ENCODE assay signal across 9 cellular contexts in the genomic region with DNA sequence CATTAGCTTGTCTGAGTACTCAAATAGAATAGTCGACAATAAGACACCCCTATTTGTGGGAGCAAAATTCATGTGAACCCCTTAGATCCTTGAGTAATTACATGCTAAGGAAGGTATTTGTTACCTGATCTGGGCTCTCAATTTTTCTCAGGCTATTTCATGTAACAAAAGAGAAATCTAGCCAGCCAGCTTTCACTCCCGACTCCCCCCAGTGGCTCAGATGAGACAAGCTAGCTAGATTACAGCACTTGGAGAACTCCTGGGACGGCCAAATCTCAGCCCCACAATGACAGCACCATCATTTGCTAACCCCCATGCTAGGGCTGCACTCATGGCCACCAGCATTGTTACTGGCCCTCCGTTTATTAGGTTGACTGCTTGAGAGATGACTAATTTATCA. TPM values are rescaled to one million over a fixed set of nuclear protein-coding genes. Genes with fewer than 3 reads are reported as not detected.
DNase-seq lines count a peak whose midpoint lies in the region; ATAC-seq and TF ChIP-seq lines count a peak whose summit lies in the region.
"Had no signal": no experiment of that assay in that cellular context is flagged by ENCODE, and none has a peak within 500 bp of the region (broad histone marks: within the 10 kb centered on the region; RNA-seq: fewer than 3 reads in every experiment).

No MANE protein-coding gene starts in this region.

- TF ChIP-seq CTCF in Panc1 (IDR thresholded peaks at IDR 0.05) (peak; percentile 77), foreskin fibroblast (IDR thresholded peaks at IDR 0.05; ENCODE audit: low read depth, low read length) (peak; percentile 78), transverse colon (IDR thresholded peaks at IDR 0.05) (peak in 4 of 5 experiments; percentile 19 to 36 (median 26))

- H3K9me3 ChIP-seq in Panc1 (ENCODE audit: control insufficient read depth, insufficient read depth, low read depth, low read length): no peaks in the 10 kb centered on the region
- no peaks in the 10 kb centered on the region for H3K9me3 ChIP-seq in transverse colon

- H3K36me3 ChIP-seq in Panc1 (ENCODE audit: control insufficient read depth, insufficient read depth, low read length) (no peaks in the 10 kb centered on the region), transverse colon (no peaks in the 10 kb centered on the region)

- POLR2A ChIA-PET in Panc1 (lab: Charles Lee): interaction anchor here (0.7 kb wide), 2 partner anchors 164 to 230 kb away, joined by 3 to 4 read pairs; no protein-coding TSS in a partner anchor

- H3K27me3 ChIP-seq in Panc1 (ENCODE audit: control insufficient read depth, insufficient read depth, low read length) (0 out of 2 replicates have a peak, but pooled peaks cover 5% of the 10 kb centered on the region), transverse colon (peaks cover 4% of the 10 kb centered on the region)

- no peak overlapping the region for H3K27ac ChIP-seq in Panc1 (ENCODE audit: low read length)
- H3K27ac ChIP-seq in transverse colon: no peak overlapping the region

- WGBS in transverse colon (ENCODE audit: low coverage in 1 of 2), 2 donors: 17 to 50% methylated on average over 1 to 4 of the region's 4 CpGs

- in situ Hi-C loops in Panc1 (cut with HindIII; ENCODE audit: low pct_unique_long_range_greater_than_20kb, low sequenced_read_pairs): no loop called here
- in situ Hi-C loops in transverse colon (cut with MboI; ENCODE audit: low pct_ligation_motif_present in 1 of 4, low pct_unique_long_range_greater_than_20kb in 1 of 4, low sequenced_read_pairs in 3 of 4): loop anchor here in 3 of 4 donors (5.0 to 25.0 kb wide), 5 partner anchors 108 to 220 kb away; no protein-coding TSS in a partner anchor

- intact Hi-C loops in Panc1 (cut with micrococcal nuclease; ENCODE audit: unreplicated experiment): loop anchor here (5.0 kb wide), 1 partner anchor 150 kb away; no protein-coding TSS in a partner anchor
- intact Hi-C loops in transverse colon (cut with DNase I; ENCODE audit: low total_unique reads): loop anchor here (10.0 kb wide), 2 partner anchors 98 to 218 kb away; no protein-coding TSS in a partner anchor

- DNase-seq in COLO668 (lab: John Stamatoyannopoulos, UW; ENCODE audit: unreplicated experiment) (peak; percentile 9), HCEC 1CT (peak; percentile 46), Panc1 (ENCODE audit: low read depth, low spot score) (no peak), foreskin fibroblast (peak; percentile 41 to 77), transverse colon (no peak)

- ATAC-seq in Panc1: peak; percentile 64; the same call in 1 of the 2 replicates
- no peak for ATAC-seq in GM21717 (IDR thresholded peaks at IDR 0.05; ENCODE audit: unreplicated experiment)
- ATAC-seq in HG02938 (IDR thresholded peaks at IDR 0.05; ENCODE audit: unreplicated experiment): no peak
- no peak for ATAC-seq in HG03159 (IDR thresholded peaks at IDR 0.05; ENCODE audit: unreplicated experiment)

- H3K4me3 ChIP-seq in Panc1 (ENCODE audit: low read depth in 2 of 2, low read length in 2 of 2) (no peak overlapping the region), foreskin fibroblast (ENCODE audit: low read depth in 1 of 2, low read length in 2 of 2) (no peak overlapping the region), transverse colon (no peak overlapping the region)

- BruUV-seq in Panc1 (replicated peaks; lab: Mats Ljungman, UMichigan): no TSS peak

- TF ChIP-seq POLR2A in transverse colon (IDR thresholded peaks at IDR 0.05): no peak

- H3K4me1 ChIP-seq in Panc1 (ENCODE audit: control insufficient read depth, insufficient read depth, low read length): no peaks in the 10 kb centered on the region
- peaks cover 0 to 3% (median 0%) of the 10 kb centered on the region in 4 donors for H3K4me1 ChIP-seq in transverse colon

- CTCF ChIA-PET in Panc1 (lab: Charles Lee): interaction anchor here (0.6 to 1.7 kb wide), 7 partner anchors 20 to 1493 kb away, joined by 3 to 6 read pairs (median 4); no protein-coding TSS in a partner anchor

- TF ChIP-seq EP300 in transverse colon (IDR thresholded peaks at IDR 0.05; ENCODE audit: low read depth): no peak

RNA-seq across cellular contexts. Expression of gene GLDN, which starts 41.3 kb away (rescaled TPM):
- total RNA-seq in Panc1 (2021; ENCODE audit: unreplicated experiment) (0.57 TPM), transverse colon (1 to 10 TPM in 2 of 4 donors, under 1 TPM in 1, not detected in 1; 0.48 to 3.7 (median 2.6) TPM)
- polyA plus RNA-seq in Panc1 (2012; ENCODE audit: insufficient read length): 0.76 TPM
- polyA plus RNA-seq: IgD-negative memory B cell had no signal

RNA-seq across cellular contexts. Expression of gene CYP19A1, which starts 44.4 kb away (rescaled TPM):
- total RNA-seq in Panc1 (2021; ENCODE audit: unreplicated experiment): not detected
- not detected for polyA plus RNA-seq in Panc1 (2012; ENCODE audit: insufficient read length)
- total RNA-seq in transverse colon: not detected
- polyA plus RNA-seq: IgD-negative memory B cell had no signal

Comparison
In these comparisons a context has a peak if more than half of its experiments do, and no peak if none do; other contexts are left out.
1. DNase-seq: peak in COLO668 (single experiment), HCEC 1CT (single experiment) and foreskin fibroblast (2 of 2); none in Panc1 (single experiment) and transverse colon (single experiment).
2. CTCF ChIP-seq: peak in every context shown above with its lines; median percentile 78 in foreskin fibroblast; 77 in Panc1; 26 in transverse colon.